20 cellular contexts compared by ENCODE assay signal in genomic region chr11:61855939-61856730, GRCh38. TPM values are rescaled to one million over a fixed set of nuclear protein-coding genes. Genes with fewer than 3 reads are reported as not detected.
DNase-seq lines count a peak whose midpoint lies in the region; ATAC-seq, FAIRE-seq and TF ChIP-seq lines count a peak whose summit lies in the region.
"Had no signal": no experiment of that assay in that cellular context is flagged by ENCODE, and none has a peak within 500 bp of the region (broad histone marks: within the 10 kb centered on the region; RNA-seq: fewer than 3 reads in every experiment).

No MANE protein-coding gene starts in this region.

- H4K20me1 ChIP-seq in GM23338 (replicated peaks; ENCODE audit: insufficient read depth) = peaks cover 17% of the 10 kb centered on the region

- ATAC-seq in GM23338 (no peak), GM21515 (IDR thresholded peaks at IDR 0.05; ENCODE audit: unreplicated experiment) (no peak)
- ATAC-seq: activated CD4-positive, CD25-positive, alpha-beta regulatory T cell treated with anti-CD3 and anti-CD28 coated beads, Interleukin-2, amount 50 U/mL, for 24 hours; activated CD8-positive, alpha-beta memory T cell treated with anti-CD3 and anti-CD28 coated beads, Interleukin-2, amount 10 ng/mL, durations not matched to agents 7 days and 5 days had no signal

- DNase-seq in GM23338 (ENCODE audit: low spot score) (no peak), NCI-H2227 (lab: John Stamatoyannopoulos, UW; ENCODE audit: unreplicated experiment) (peak; percentile 80), neural crest cell (ENCODE audit: low read depth, low spot score) (no peak), mucosa of gallbladder (ENCODE audit: low spot score) (no peak), NCI-H524 treated with DMSO at 0.1 percent for 48 hours (lab: John Stamatoyannopoulos, UW) (no peak), D721Med (ENCODE audit: insufficient read length, low spot score) (no peak)
- DNase-seq: activated CD8-positive, alpha-beta memory T cell treated with anti-CD3 and anti-CD28 coated beads, Interleukin-2, amount 10 ng/mL, durations not matched to agents 7 days and 5 days; activated gamma-delta T cell treated with Interleukin-2 at 50 U/mL for 16 hours; islet precursor cell; NCI-H187; NCI-H446 treated with DMSO at 0.1 percent for 48 hours; stimulated activated CD4-positive, alpha-beta T cell treated with anti-CD3 and anti-CD28 coated beads, Interleukin-12 subunit alpha, Interleukin-12 subunit beta, amount 100 ng/mL, for 4 hours had no signal

- peaks cover 56% of the 10 kb centered on the region for H3K36me3 ChIP-seq in GM23338 (ENCODE audit: insufficient read depth)

- no peak overlapping the region for H3K27ac ChIP-seq in GM23338 (ENCODE audit: low read depth)
- H3K27ac ChIP-seq: thoracic aorta had no signal

- H3K79me2 ChIP-seq in GM23338 (replicated peaks; ENCODE audit: insufficient read depth) = peaks cover 8% of the 10 kb centered on the region; the same call in 1 of the 2 replicates

- no peak overlapping the region for H3K4me3 ChIP-seq in GM23338
- H3K4me3 ChIP-seq: thoracic aorta had no signal

- no peaks in the 10 kb centered on the region for H3K27me3 ChIP-seq in GM23338 (ENCODE audit: insufficient read depth)

- no peaks in the 10 kb centered on the region for H3K4me1 ChIP-seq in GM23338 (ENCODE audit: insufficient read depth)

- TF ChIP-seq CTCF in GM23338 (conservative IDR thresholded peaks at IDR 0.05; ENCODE audit: low read depth in 2 of 2) (no peak), brain (conservative IDR thresholded peaks at IDR 0.05) (no peak), neural crest cell (conservative IDR thresholded peaks at IDR 0.05) (no peak), D721Med (IDR thresholded peaks at IDR 0.05; ENCODE audit: insufficient read depth, missing control alignments) (no peak)

- H3K27ac Mint-ChIP-seq in GM23338 (peak overlapping the region; percentile 35; the same call in 1 of the 2 replicates), brain (peak overlapping the region; percentile 22 to 85 (median 83)), neural crest cell (ENCODE audit: unreplicated experiment) (no peak overlapping the region)
- H3K27ac Mint-ChIP-seq: activated CD8-positive, alpha-beta memory T cell treated with anti-CD3 and anti-CD28 coated beads, Interleukin-2, amount 10 ng/mL, durations not matched to agents 7 days and 5 days; B cell; nephron had no signal

- H3K4me1 Mint-ChIP-seq in GM23338 (no peaks in the 10 kb centered on the region), brain (no peaks in the 10 kb centered on the region), neural crest cell (peaks cover 26% of the 10 kb centered on the region)
- H3K4me1 Mint-ChIP-seq: activated CD8-positive, alpha-beta memory T cell treated with anti-CD3 and anti-CD28 coated beads, Interleukin-2, amount 10 ng/mL, durations not matched to agents 7 days and 5 days; B cell; central memory CD8-positive, alpha-beta T cell; nephron had no signal

- FAIRE-seq in D721Med (lab: Jason Lieb, UNC) = no peak
- FAIRE-seq: HTR-8/SVneo had no signal

- no peak overlapping the region for H2AFZ ChIP-seq in GM23338

- peaks cover 15% of the 10 kb centered on the region; the same call in 1 of the 2 replicates for H3F3A ChIP-seq in GM23338 (replicated peaks; ENCODE audit: low read depth)

- H3K36me3 Mint-ChIP-seq in GM23338 (ENCODE audit: low read depth) (peaks cover 84% of the 10 kb centered on the region), brain (peaks cover 58% of the 10 kb centered on the region), neural crest cell (ENCODE audit: low read depth) (peaks cover 34% of the 10 kb centered on the region)

- peaks cover 4% of the 10 kb centered on the region for H3K27me3 Mint-ChIP-seq in GM23338 (ENCODE audit: insufficient read depth, low read depth, poor library complexity)
- no peaks in the 10 kb centered on the region for H3K27me3 Mint-ChIP-seq in brain
- no peaks in the 10 kb centered on the region for H3K27me3 Mint-ChIP-seq in neural crest cell (ENCODE audit: low read depth)
- H3K27me3 Mint-ChIP-seq: activated CD8-positive, alpha-beta memory T cell treated with anti-CD3 and anti-CD28 coated beads, Interleukin-2, amount 10 ng/mL, durations not matched to agents 7 days and 5 days; B cell; central memory CD8-positive, alpha-beta T cell had no signal

- H3K4me2 ChIP-seq in GM23338 = no peak overlapping the region

- no peaks in the 10 kb centered on the region for H3K9me2 ChIP-seq in GM23338 (ENCODE audit: insufficient read depth)

- no peaks in the 10 kb centered on the region for H3K9me3 Mint-ChIP-seq in GM23338
- no peaks in the 10 kb centered on the region for H3K9me3 Mint-ChIP-seq in brain
- no peaks in the 10 kb centered on the region for H3K9me3 Mint-ChIP-seq in neural crest cell
- H3K9me3 Mint-ChIP-seq: central memory CD8-positive, alpha-beta T cell; nephron had no signal

- H3K4me3 Mint-ChIP-seq in GM23338 (no peak overlapping the region), brain (no peak overlapping the region), neural crest cell (peak overlapping the region; percentile 16)
- H3K4me3 Mint-ChIP-seq: activated CD8-positive, alpha-beta memory T cell treated with anti-CD3 and anti-CD28 coated beads, Interleukin-2, amount 10 ng/mL, durations not matched to agents 7 days and 5 days; B cell; central memory CD8-positive, alpha-beta T cell; nephron had no signal

TF ChIP-seq in GM23338, 12 proteins besides CTCF, POLR2A, EP300 and RAD21 (continues in another document):
- TF ChIP-seq CREB1 (CRISPR knock-in tag; IDR thresholded peaks at IDR 0.05; ENCODE audit: low read depth) (no peak), ETS1 (IDR thresholded peaks at IDR 0.05) (no peak), NANOG (IDR thresholded peaks at IDR 0.05; ENCODE audit: borderline replicate concordance) (no peak), EZH2 (IDR thresholded peaks at IDR 0.05; ENCODE audit: low read depth, unreplicated experiment) (no peak), REST (IDR thresholded peaks at IDR 0.05; ENCODE audit: unreplicated experiment) (no peak), POLR2AphosphoS5 (IDR thresholded peaks at IDR 0.05; ENCODE audit: low read depth) (no peak; the same call in 1 of the 2 replicates), ZNF331 (CRISPR knock-in tag; IDR thresholded peaks at IDR 0.05; ENCODE audit: low read depth) (no peak), JUNB (IDR thresholded peaks at IDR 0.05; ENCODE audit: unreplicated experiment) (no peak), EZH2phosphoT487 (IDR thresholded peaks at IDR 0.05; ENCODE audit: unreplicated experiment) (no peak)

RNA-seq across cellular contexts. Expression of gene FADS2, which starts 28.0 kb away (rescaled TPM):
- 354 and 392 TPM in 2 replicates for total RNA-seq in GM23338 (2014; rRNA removed; shearing (Covaris generic))
- polyA plus RNA-seq in GM23338 (2016; fragmentation: Nextera tagmentation; extraction: Ambion mirVana) (124 and 126 TPM in 2 replicates), brain (ENCODE audit: insufficient read depth, low read depth, low replicate concordance) (266 TPM)
- total RNA-seq in neural crest cell (939 and 976 TPM in 2 replicates), mucosa of gallbladder (34.5 TPM)

RNA-seq across cellular contexts. Expression of gene FADS3, which starts 35.2 kb away (rescaled TPM):
- total RNA-seq in GM23338 (2014; rRNA removed; shearing (Covaris generic)) = 73.5 and 91.4 TPM in 2 replicates
- polyA plus RNA-seq in GM23338 (2016; fragmentation: Nextera tagmentation; extraction: Ambion mirVana) (44.4 and 44.6 TPM in 2 replicates), brain (ENCODE audit: insufficient read depth, low read depth, low replicate concordance) (13.7 TPM)
- total RNA-seq in neural crest cell (13.6 and 17.0 TPM in 2 replicates), mucosa of gallbladder (22.6 TPM)

RNA-seq across cellular contexts. Expression of gene FADS1, which starts 39.3 kb away (rescaled TPM):
- total RNA-seq in GM23338 (2014; rRNA removed; shearing (Covaris generic)) = 103 and 119 TPM in 2 replicates
- 67.6 and 74.9 TPM in 2 replicates for polyA plus RNA-seq in GM23338 (2016; fragmentation: Nextera tagmentation; extraction: Ambion mirVana)
- polyA plus RNA-seq in brain (ENCODE audit: insufficient read depth, low read depth, low replicate concordance) = 103 TPM
- total RNA-seq in neural crest cell = 245 and 248 TPM in 2 replicates
- total RNA-seq in mucosa of gallbladder = 23.4 TPM

Comparison
In these comparisons a context has a peak if more than half of its experiments do, and no peak if none do; other contexts are left out.
1. RNA of gene FADS2, which starts 28.0 kb away (total RNA-seq): 939 to 976 TPM in neural crest cell and 354 to 392 TPM in GM23338; 34.5 TPM in mucosa of gallbladder (single experiment); every median in the first group is over 10 times any median in the second.